In genomic region chr2:136404925-136405324, GRCh38 we compare ENCODE assay signal across 26 cellular contexts.
A peak's percentile ranks its signal among the peaks of the same experiment; 100 is the strongest.
DNase-seq lines count a peak whose midpoint lies in the region; ATAC-seq, FAIRE-seq and TF ChIP-seq lines count a peak whose summit lies in the region.
"Had no signal": no experiment of that assay in that cellular context is flagged by ENCODE, and none has a peak within 500 bp of the region (broad histone marks: within the 10 kb centered on the region; RNA-seq: fewer than 3 reads in every experiment).

No MANE protein-coding gene starts in this region.

- H3K27me3 Mint-ChIP-seq in T-helper 17 cell (peaks cover 84% of the 10 kb centered on the region), glutamatergic neuron (ENCODE audit: unreplicated experiment) (peaks cover 8% of the 10 kb centered on the region), osteocyte (ENCODE audit: unreplicated experiment) (no peaks in the 10 kb centered on the region)

- no peak for ATAC-seq in T-helper 17 cell
- ATAC-seq: GM12878 had no signal

- H3K9me3 Mint-ChIP-seq in glutamatergic neuron (ENCODE audit: unreplicated experiment) (peaks cover 10% of the 10 kb centered on the region), osteocyte (ENCODE audit: unreplicated experiment) (no peaks in the 10 kb centered on the region)
- H3K9me3 Mint-ChIP-seq: CD4-positive, alpha-beta memory T cell; CD8-positive, alpha-beta memory T cell had no signal

- TF ChIP-seq CTCF in glutamatergic neuron (IDR thresholded peaks at IDR 0.05; ENCODE audit: partially characterized antibody, unreplicated experiment) = no peak
- no peak for TF ChIP-seq CTCF in osteocyte (IDR thresholded peaks at IDR 0.05)

- DNase-seq in T-helper 17 cell (no peak), glutamatergic neuron (no peak), osteocyte (ENCODE audit: extremely low spot score, unreplicated experiment) (peak; percentile 60), urothelium cell line (ENCODE audit: low spot score) (no peak), HT-29 (ENCODE audit: low spot score) (no peak), epidermal melanocyte (ENCODE audit: insufficient read length, low spot score) (no peak)
- DNase-seq: 8988T; ACHN; BE2C; C1 segment of cervical spinal cord; CD4-positive, alpha-beta memory T cell; CD4-positive, CD25-positive, alpha-beta regulatory T cell; CD8-positive, alpha-beta memory T cell; COR-L47; DMS153; DMS53; DMS79; DND-41; EL; GDM1 had no signal

- H3K4me1 Mint-ChIP-seq in T-helper 17 cell (no peaks in the 10 kb centered on the region), glutamatergic neuron (ENCODE audit: low read depth, unreplicated experiment) (peaks cover 26% of the 10 kb centered on the region), osteocyte (ENCODE audit: unreplicated experiment) (no peaks in the 10 kb centered on the region)
- H3K4me1 Mint-ChIP-seq: CD4-positive, alpha-beta memory T cell had no signal

- no peaks in the 10 kb centered on the region for H3K9me3 ChIP-seq in T-helper 17 cell (ENCODE audit: control insufficient read depth, low read length, poor library complexity, severe bottlenecking)
- H3K9me3 ChIP-seq: BE2C, BLaER1 had no signal

- no peak overlapping the region for H3K27ac Mint-ChIP-seq in T-helper 17 cell
- peak overlapping the region; percentile 80 for H3K27ac Mint-ChIP-seq in glutamatergic neuron (ENCODE audit: unreplicated experiment)
- H3K27ac Mint-ChIP-seq in osteocyte (ENCODE audit: unreplicated experiment) = no peak overlapping the region
- H3K27ac Mint-ChIP-seq: CD14-positive monocyte; CD4-positive, CD25-positive, alpha-beta regulatory T cell had no signal

- H3K4me3 Mint-ChIP-seq in T-helper 17 cell = peak overlapping the region; percentile 60
- H3K4me3 Mint-ChIP-seq in glutamatergic neuron (ENCODE audit: unreplicated experiment) = peak overlapping the region; percentile 82
- no peak overlapping the region for H3K4me3 Mint-ChIP-seq in osteocyte (ENCODE audit: unreplicated experiment)
- H3K4me3 Mint-ChIP-seq: CD14-positive monocyte; CD4-positive, alpha-beta memory T cell; CD4-positive, CD25-positive, alpha-beta regulatory T cell; CD8-positive, alpha-beta memory T cell had no signal

- no peak for FAIRE-seq in urothelium cell line (lab: Jason Lieb, UNC)
- FAIRE-seq: A204.1, GM12878, GM12892, GM18507 had no signal

- H3K36me3 Mint-ChIP-seq in T-helper 17 cell (ENCODE audit: low read depth) (peaks cover 7% of the 10 kb centered on the region), glutamatergic neuron (ENCODE audit: unreplicated experiment) (no peaks in the 10 kb centered on the region), osteocyte (ENCODE audit: unreplicated experiment) (no peaks in the 10 kb centered on the region)
- H3K36me3 Mint-ChIP-seq: CD14-positive monocyte; CD4-positive, alpha-beta memory T cell; CD4-positive, CD25-positive, alpha-beta regulatory T cell; CD8-positive, alpha-beta memory T cell had no signal
